In genomic region chr15:60408438-60409105, GRCh38 we compare ENCODE assay signal across 8 cellular contexts. TPM values are rescaled to one million over a fixed set of nuclear protein-coding genes. Genes with fewer than 3 reads are reported as not detected.
DNase-seq lines count a peak whose midpoint lies in the region; ATAC-seq and TF ChIP-seq lines count a peak whose summit lies in the region.

No MANE protein-coding gene starts in this region.

- DNase-seq in AG08395 (ENCODE audit: low spot score) (peak; percentile 55), RKO (ENCODE audit: low spot score) (peak; percentile 64), fibroblast of mammary gland (ENCODE audit: low read depth) (peak; percentile 93), upper lobe of right lung (no peak), nephron progenitor cell (no peak)
- no peak for DNase-seq in activated CD8-positive, alpha-beta memory T cell treated with anti-CD3 and anti-CD28 coated beads, Interleukin-2, amount 50 U/mL, for 4 hours

- H3K4me1 Mint-ChIP-seq in nephron progenitor cell: peaks cover 25% of the 10 kb centered on the region

- H3K27ac ChIP-seq in upper lobe of right lung: no peak overlapping the region

- intact Hi-C loops in upper lobe of right lung (cut with DNase I): no loop called here

- no peak overlapping the region for H3K27ac Mint-ChIP-seq in nephron progenitor cell

- ATAC-seq in GM21447 (IDR thresholded peaks at IDR 0.05; ENCODE audit: unreplicated experiment): peak; percentile 74
- ATAC-seq in upper lobe of right lung: peak; percentile 92
- ATAC-seq in HG03342 (IDR thresholded peaks at IDR 0.05; ENCODE audit: unreplicated experiment): no peak

- H3K4me3 ChIP-seq in fibroblast of mammary gland (ENCODE audit: control insufficient read depth, low read depth, low read length) (no peak overlapping the region), upper lobe of right lung (no peak overlapping the region)

- H3K4me1 ChIP-seq in upper lobe of right lung: peaks cover 20% of the 10 kb centered on the region

- H3K27me3 ChIP-seq in upper lobe of right lung: no peaks in the 10 kb centered on the region

- peaks cover 3% of the 10 kb centered on the region for H3K27me3 Mint-ChIP-seq in nephron progenitor cell (ENCODE audit: low read depth, poor library complexity)

- H3K9me3 ChIP-seq in upper lobe of right lung: no peaks in the 10 kb centered on the region

- H3K36me3 ChIP-seq in upper lobe of right lung: no peaks in the 10 kb centered on the region

- TF ChIP-seq CTCF in fibroblast of mammary gland (conservative IDR thresholded peaks at IDR 0.05; ENCODE audit: control insufficient read depth, insufficient read depth, low read depth, low read length) (no peak), upper lobe of right lung (IDR thresholded peaks at IDR 0.05) (no peak), nephron progenitor cell (IDR thresholded peaks at IDR 0.05) (no peak)

- H3K4me3 Mint-ChIP-seq in nephron progenitor cell: no peak overlapping the region

- no peaks in the 10 kb centered on the region for H3K9me3 Mint-ChIP-seq in nephron progenitor cell

- no peaks in the 10 kb centered on the region for H3K36me3 Mint-ChIP-seq in nephron progenitor cell (ENCODE audit: low read depth)

RNA-seq across cellular contexts. Expression of gene ANXA2, which starts 10.8 kb away (rescaled TPM):
- total RNA-seq in upper lobe of right lung: 818 TPM

Comparison
In these comparisons a context has a peak if more than half of its experiments do, and no peak if none do; other contexts are left out.
1. DNase-seq: peak in AG08395 (single experiment), RKO (single experiment) and fibroblast of mammary gland (single experiment); none in upper lobe of right lung (single experiment), nephron progenitor cell (single experiment) and activated CD8-positive, alpha-beta memory T cell treated with anti-CD3 and anti-CD28 coated beads, Interleukin-2, amount 50 U/mL, for 4 hours (single experiment).